ENCODE assay signal across 8 cellular contexts in the genomic region with DNA sequence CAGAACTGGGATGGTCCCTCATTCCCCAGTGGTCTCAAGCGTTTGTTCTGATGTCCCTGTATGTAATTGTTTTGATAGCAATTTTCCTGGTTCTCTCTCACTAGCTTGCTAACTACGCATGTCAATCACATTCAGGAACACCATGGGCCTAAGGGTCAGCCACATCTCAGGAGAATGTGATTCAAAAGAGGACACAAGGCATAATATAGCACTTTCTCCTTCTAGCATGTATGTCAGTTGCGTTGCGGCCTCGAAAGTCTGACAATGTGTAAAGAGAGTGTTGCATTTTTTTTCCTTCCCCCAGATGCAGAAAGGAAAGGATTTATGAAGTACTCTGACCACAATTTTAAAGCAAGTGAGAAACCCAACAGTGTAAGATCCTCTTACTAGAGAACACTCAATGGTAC. TPM values are rescaled to one million over a fixed set of nuclear protein-coding genes. Genes with fewer than 3 reads are reported as not detected.
A peak's percentile ranks its signal among the peaks of the same experiment; 100 is the strongest.
DNase-seq lines count a peak whose midpoint lies in the region; ATAC-seq and TF ChIP-seq lines count a peak whose summit lies in the region.

No MANE protein-coding gene starts in this region.

- H3K36me3 ChIP-seq in left lung (no peaks in the 10 kb centered on the region), tibial nerve (no peaks in the 10 kb centered on the region)

- H3K27ac Mint-ChIP-seq in CD14-positive monocyte, result peak overlapping the region; percentile 92 to 97 (median 96)

- H3K9me3 ChIP-seq in left lung, result no peaks in the 10 kb centered on the region
- H3K9me3 ChIP-seq in tibial nerve, result no peaks in the 10 kb centered on the region

- H3K27ac ChIP-seq in HL-60 (replicated peaks) (peak overlapping the region; percentile 76), left lung (peak overlapping the region; percentile 95 to 97), tibial nerve (peak overlapping the region; percentile 93 to 99 (median 96))

- H3K4me1 ChIP-seq in left lung (peaks cover 4 to 20% of the 10 kb centered on the region in 2 donors), tibial nerve (peaks cover 0 to 26% (median 11%) of the 10 kb centered on the region in 4 donors)

- intact Hi-C loops in CD14-positive monocyte (cut with micrococcal nuclease) (loop anchor here in 1 of 2 donors (2.0 kb wide), 1 partner anchor 32 kb away; a partner anchor contains a TSS), left lung (cut with DNase I) (no loop called here)

- 31 to 36% methylated on average over 5 of the region's 5 CpGs for WGBS in tibial nerve, 2 donors

- no peaks in the 10 kb centered on the region for H3K27me3 Mint-ChIP-seq in CD14-positive monocyte (ENCODE audit: low read depth in 3 of 3)

- DNase-seq in CD14-positive monocyte (ENCODE audit: low spot score) (no peak), HL-60 (ENCODE audit: low read depth in 1 of 2, low spot score in 1 of 2) (no peak), amniotic epithelial cell (ENCODE audit: low read depth) (peak; percentile 32), left lung (no peak), tibial nerve (ENCODE audit: low spot score in 2 of 2) (no peak), NOMO-1 treated with dmso at 0.1 percent for 144 hours (lab: John Stamatoyannopoulos, UW; ENCODE audit: unreplicated experiment) (no peak)

- TF ChIP-seq EP300 in tibial nerve (IDR thresholded peaks at IDR 0.05), result no peak

- H3K36me3 Mint-ChIP-seq in CD14-positive monocyte, result no peaks in the 10 kb centered on the region

- peaks cover 28% of the 10 kb centered on the region for H3K4me1 Mint-ChIP-seq in CD14-positive monocyte

- H3K27me3 ChIP-seq in HL-60 (ENCODE audit: insufficient read depth, poor library complexity, severe bottlenecking) (no peaks in the 10 kb centered on the region), left lung (no peaks in the 10 kb centered on the region), tibial nerve (no peaks in the 10 kb centered on the region)

- H3K4me3 Mint-ChIP-seq in CD14-positive monocyte, result peak overlapping the region; percentile 85 to 89

- TF ChIP-seq CTCF in CD14-positive monocyte (IDR thresholded peaks at IDR 0.05) (no peak), HL-60 (IDR thresholded peaks at IDR 0.05; ENCODE audit: insufficient read depth, low read length) (no peak), left lung (IDR thresholded peaks at IDR 0.05) (no peak), tibial nerve (IDR thresholded peaks at IDR 0.05) (no peak)

- ATAC-seq in left lung, result no peak
- ATAC-seq in HG03095 (IDR thresholded peaks at IDR 0.05; ENCODE audit: unreplicated experiment), result no peak
- ATAC-seq in HG02571 (IDR thresholded peaks at IDR 0.05; ENCODE audit: unreplicated experiment), result no peak

- H3K4me3 ChIP-seq in HL-60 (replicated peaks; ENCODE audit: insufficient read depth, low read length) (peak overlapping the region; percentile 67), left lung (peak overlapping the region; percentile 60 to 62), tibial nerve (peak overlapping the region; percentile 65 to 80 (median 75))

- no peak for TF ChIP-seq POLR2A in tibial nerve (IDR thresholded peaks at IDR 0.05)

- peaks cover 0 to 2% (median 0%) of the 10 kb centered on the region in 7 donors for H3K9me3 Mint-ChIP-seq in CD14-positive monocyte

RNA-seq across cellular contexts. Expression of a gene that starts 32.0 kb away (rescaled TPM):
- 10 to 100 TPM; 27.6 to 52.5 TPM for polyA plus RNA-seq in CD14-positive monocyte
- total RNA-seq in left lung, result 100 to 1,000 TPM; 106 to 116 TPM
- total RNA-seq in tibial nerve, result 100 to 1,000 TPM; 117 to 181 (median 174) TPM
